8 cellular contexts compared by ENCODE assay signal in the genomic region with DNA sequence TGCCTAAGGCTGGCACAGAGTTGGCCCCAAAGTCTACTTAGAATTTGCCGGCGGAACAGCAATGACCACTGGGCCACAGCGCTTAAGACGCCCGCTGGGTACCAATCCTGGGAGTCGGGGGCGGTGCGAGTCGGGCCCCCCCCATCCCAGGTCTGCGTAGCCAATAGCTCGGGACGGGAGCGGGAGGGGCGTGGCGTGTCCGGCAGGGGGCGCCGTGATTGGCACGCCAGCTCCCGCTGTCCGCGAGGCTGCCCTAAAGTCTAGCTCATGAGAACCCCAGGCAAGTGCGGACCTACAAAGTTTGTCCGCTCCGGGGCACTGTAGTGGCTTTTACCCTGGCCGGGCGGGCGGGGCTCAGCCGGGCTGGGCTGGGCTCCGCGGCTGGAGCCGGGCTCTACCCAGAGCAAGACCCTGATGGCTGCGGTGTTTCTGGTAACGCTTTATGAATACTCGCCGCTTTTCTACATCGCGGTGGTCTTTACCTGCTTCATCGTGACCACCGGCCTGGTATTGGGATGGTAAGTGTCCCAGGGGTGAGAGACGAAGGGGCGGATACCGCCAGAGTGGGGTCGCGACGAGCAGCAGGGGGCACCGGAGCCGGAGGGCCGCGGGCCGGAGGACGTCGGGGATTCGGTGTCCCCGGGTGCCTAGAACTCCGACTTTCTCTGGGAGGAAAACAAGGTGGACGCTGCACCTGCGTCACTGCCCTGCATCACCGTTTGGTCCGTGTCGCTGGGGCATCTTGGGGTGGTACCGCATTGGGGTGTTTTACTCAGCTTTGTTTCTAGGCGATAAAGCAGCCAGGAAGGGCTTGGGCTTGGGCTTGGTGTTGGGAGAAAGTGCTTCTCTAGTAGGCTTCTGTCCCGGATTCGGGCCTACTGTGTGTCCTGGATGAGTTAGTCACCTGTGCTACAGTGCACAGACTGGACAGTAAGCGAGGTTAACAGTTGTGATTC. TPM values are rescaled to one million over a fixed set of nuclear protein-coding genes. Genes with fewer than 3 reads are reported as not detected.
DNase-seq lines count a peak whose midpoint lies in the region; ATAC-seq, FAIRE-seq and TF ChIP-seq lines count a peak whose summit lies in the region.

A gene with protein sequence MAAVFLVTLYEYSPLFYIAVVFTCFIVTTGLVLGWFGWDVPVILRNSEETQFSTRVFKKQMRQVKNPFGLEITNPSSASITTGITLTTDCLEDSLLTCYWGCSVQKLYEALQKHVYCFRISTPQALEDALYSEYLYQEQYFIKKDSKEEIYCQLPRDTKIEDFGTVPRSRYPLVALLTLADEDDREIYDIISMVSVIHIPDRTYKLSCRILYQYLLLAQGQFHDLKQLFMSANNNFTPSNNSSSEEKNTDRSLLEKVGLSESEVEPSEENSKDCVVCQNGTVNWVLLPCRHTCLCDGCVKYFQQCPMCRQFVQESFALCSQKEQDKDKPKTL (plus strand): TSS at position 361 of the 956 bp plus-strand sequence. CDS start 54 bp downstream, at position 415.

- peak in 2 of 3 experiments; percentile 64 to 67 for TF ChIP-seq CTCF in keratinocyte (optimal IDR thresholded peaks at IDR 0.05 in 1 of 3, IDR thresholded peaks at IDR 0.05 in 1 of 3, conservative IDR thresholded peaks at IDR 0.05 in 1 of 3; ENCODE audit: extremely low read depth in 1 of 3, insufficient read depth in 2 of 3, low read length in 3 of 3)

- H3K4me3 ChIP-seq in keratinocyte (ENCODE audit: control insufficient read depth in 2 of 3, extremely low read depth in 1 of 3, insufficient read depth in 2 of 3, low read depth in 1 of 3, low read length in 3 of 3): peak within 1 kb of the TSS; percentile 81 to 95 (median 88)

- H3K36me3 ChIP-seq in keratinocyte (ENCODE audit: control insufficient read depth in 2 of 2, extremely low read depth in 1 of 2, insufficient read depth in 2 of 2, low read length in 2 of 2): no peaks in the 10 kb centered on the region

- peaks cover 34% of the 10 kb centered on the region for H3K79me2 ChIP-seq in keratinocyte (ENCODE audit: control insufficient read depth, insufficient read depth, low read length)

- no peaks in the 10 kb centered on the region for H3K9me3 ChIP-seq in keratinocyte (ENCODE audit: control insufficient read depth, low read depth, low read length)

- no peaks in the 10 kb centered on the region for H4K20me1 ChIP-seq in keratinocyte (ENCODE audit: control insufficient read depth, extremely low read depth, insufficient read depth, low read length)

- H3K4me1 ChIP-seq in keratinocyte (ENCODE audit: control insufficient read depth, extremely low read depth, insufficient read depth, low read length): peaks cover 12% of the 10 kb centered on the region

- DNase-seq in Ammon's horn (ENCODE audit: low spot score) (peak; percentile 99), NCI-H446 treated with DMSO at 0.1 percent for 48 hours (lab: John Stamatoyannopoulos, UW) (peak; percentile 93), cerebellar cortex (ENCODE audit: low spot score) (peak; percentile 98), keratinocyte (ENCODE audit: low read depth, low spot score) (peak; percentile 59)
- peak; percentile 88 to 91 for DNase-seq in stimulated activated CD4-positive, alpha-beta T cell treated with anti-CD3 and anti-CD28 coated beads, Interleukin-15, amount 100 ng/mL, for 1 hour (ENCODE audit: low read depth in 1 of 2, low spot score in 1 of 2)

- no peaks in the 10 kb centered on the region for H3K27me3 ChIP-seq in keratinocyte (ENCODE audit: control insufficient read depth, extremely low read depth, insufficient read depth, low read length)

- H3K9me1 ChIP-seq in keratinocyte (ENCODE audit: control insufficient read depth, extremely low read depth, insufficient read depth, low read length): no peaks in the 10 kb centered on the region

- peak; percentile 62 for FAIRE-seq in keratinocyte (lab: Jason Lieb, UNC)

- peak within 1 kb of the TSS; percentile 99 for H3K4me2 ChIP-seq in keratinocyte (ENCODE audit: control insufficient read depth, extremely low read depth, insufficient read depth, low read depth, low read length)

- H3K27ac ChIP-seq in keratinocyte (ENCODE audit: control insufficient read depth, insufficient read depth, low read length): peak within 1 kb of the TSS; percentile 69

- dilution Hi-C loops in keratinocyte (cut with MboI; ENCODE audit: extremely low pct_ligation_motif_present, low sequenced_read_pairs): no loop called here

- H2AFZ ChIP-seq in keratinocyte (ENCODE audit: control insufficient read depth, low read length): peak within 1 kb of the TSS; percentile 99

- H3K9ac ChIP-seq in keratinocyte (ENCODE audit: control insufficient read depth, extremely low read depth, insufficient read depth, low read length): peak within 1 kb of the TSS; percentile 85

- ATAC-seq in GM19043 (IDR thresholded peaks at IDR 0.05; ENCODE audit: low read depth, unreplicated experiment) (peak; percentile 94), HG03378 (IDR thresholded peaks at IDR 0.05; ENCODE audit: unreplicated experiment) (peak; percentile 94)
- ATAC-seq in activated CD4-positive, CD25-positive, alpha-beta regulatory T cell treated with anti-CD3 and anti-CD28 coated beads, Interleukin-2, amount 50 U/mL, for 24 hours: peak; percentile 99

RNA-seq across cellular contexts. Expression of the gene that starts here (rescaled TPM):
- polyA plus RNA-seq in keratinocyte: 10.9 to 19.5 TPM (median 17.0 TPM) in 3 replicates
- 9.3 TPM for polyA plus RNA-seq in keratinocyte (2011; ENCODE audit: low read depth)
- polyA plus RNA-seq in keratinocyte (2011; cell fraction: cytosol; rRNA removed): 9.6 and 22.3 TPM in 2 replicates
- 11.9 and 13.3 TPM in 2 replicates for polyA plus RNA-seq in keratinocyte (2011; cell fraction: nucleus; rRNA removed)
- 14.1 and 14.7 TPM in 2 replicates for polyA plus RNA-seq in keratinocyte (2012; ENCODE audit: low replicate concordance)
- 0.82 to 6.6 TPM (median 5.8 TPM) in 3 replicates for polyA minus RNA-seq in keratinocyte
- 5.9 TPM for polyA minus RNA-seq in keratinocyte (2011; cell fraction: cytosol; rRNA and poly(A)+ RNA removed)
- 3.8 and 4.1 TPM in 2 replicates for polyA minus RNA-seq in keratinocyte (2011; cell fraction: nucleus; rRNA and poly(A)+ RNA removed)

Comparison
In these comparisons a context has a peak if more than half of its experiments do, and no peak if none do; other contexts are left out.
1. Peak in every context shown above with its lines: DNase-seq, ATAC-seq, H3K4me3 ChIP-seq and H3K27ac ChIP-seq.